8 cellular contexts compared by ENCODE assay signal in genomic region chr9:94031380-94031779, GRCh38. TPM values are rescaled to one million over a fixed set of nuclear protein-coding genes. Genes with fewer than 3 reads are reported as not detected.
DNase-seq lines count a peak whose midpoint lies in the region; TF ChIP-seq lines count a peak whose summit lies in the region.

No MANE protein-coding gene starts in this region.

- DNase-seq in SJSA1 (ENCODE audit: low read depth in 1 of 2, low spot score in 2 of 2) (no peak), fibroblast of peridontal ligament (ENCODE audit: extremely low read depth) (peak; percentile 29), retinal pigment epithelial cell (ENCODE audit: low read depth) (no peak), HPDE6-E6E7 (ENCODE audit: extremely low spot score) (no peak), NCI-H187 treated with DMSO at 0.1 percent for 48 hours (lab: John Stamatoyannopoulos, UW) (no peak), anterior cingulate cortex (lab: John Stamatoyannopoulos, UW) (no peak), CD1c-positive myeloid dendritic cell (ENCODE audit: extremely low spot score) (no peak)

- no peak overlapping the region for H3K27ac ChIP-seq in SJSA1

- TF ChIP-seq CTCF in GM12875 (IDR thresholded peaks at IDR 0.05; ENCODE audit: borderline replicate concordance, insufficient read depth, low read depth, low read length): no peak
- TF ChIP-seq CTCF in retinal pigment epithelial cell (conservative IDR thresholded peaks at IDR 0.05; ENCODE audit: low read depth, low read length): no peak

- H3K4me3 ChIP-seq in GM12875 (ENCODE audit: low read depth, low read length): peak overlapping the region; percentile 95
- H3K4me3 ChIP-seq in SJSA1: peak overlapping the region; percentile 84
- peak overlapping the region; percentile 81 for H3K4me3 ChIP-seq in retinal pigment epithelial cell (ENCODE audit: low read length)

- H3K4me1 ChIP-seq in SJSA1 (replicated peaks): peaks cover 13% of the 10 kb centered on the region

- H3K27me3 ChIP-seq in SJSA1 (replicated peaks): no peaks in the 10 kb centered on the region

- H3K36me3 ChIP-seq in SJSA1: peaks cover 9% of the 10 kb centered on the region; the same call in 1 of the 2 replicates

- no peaks in the 10 kb centered on the region for H3K9me3 ChIP-seq in SJSA1 (replicated peaks)

RNA-seq across cellular contexts. Expression of gene PTPDC1, which starts 52.9 kb away (rescaled TPM):
- total RNA-seq in SJSA1 (2014; rRNA removed; shearing (Covaris generic)): 7.7 and 12.0 TPM in 2 replicates
